In the genomic region with DNA sequence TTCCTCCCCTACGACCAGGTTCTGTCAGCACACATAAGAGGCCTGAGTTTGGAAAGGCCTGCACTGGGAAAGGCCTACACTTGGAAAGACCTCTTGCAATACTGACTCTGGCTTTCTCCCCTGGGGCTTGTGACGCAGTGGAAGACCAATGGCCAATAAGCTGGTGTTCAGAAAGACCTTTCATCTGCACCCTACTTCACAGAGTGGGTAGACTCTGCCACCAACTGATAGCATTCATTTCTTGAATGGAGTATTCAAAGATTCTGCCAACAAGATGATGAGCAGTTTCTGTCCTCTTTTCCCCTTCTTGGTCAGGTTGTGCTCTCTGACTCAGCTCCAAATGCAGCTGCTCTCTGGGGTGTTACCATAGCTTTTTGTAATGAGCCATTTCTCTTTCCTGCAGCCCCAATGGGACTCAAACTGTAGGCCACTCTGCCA, we compare ENCODE assay signal across 12 cellular contexts. TPM values are rescaled to one million over a fixed set of nuclear protein-coding genes. Genes with fewer than 3 reads are reported as not detected.
DNase-seq lines count a peak whose midpoint lies in the region; ATAC-seq, FAIRE-seq and TF ChIP-seq lines count a peak whose summit lies in the region.
"Had no signal": no experiment of that assay in that cellular context is flagged by ENCODE, and none has a peak within 500 bp of the region (broad histone marks: within the 10 kb centered on the region; RNA-seq: fewer than 3 reads in every experiment).

No MANE protein-coding gene starts in this region.

- dilution Hi-C loops in keratinocyte (cut with MboI; ENCODE audit: extremely low pct_ligation_motif_present, low sequenced_read_pairs) = no loop called here

- H3K27ac ChIP-seq in keratinocyte (ENCODE audit: control insufficient read depth, insufficient read depth, low read length) (no peak overlapping the region), transverse colon (no peak overlapping the region)
- H3K27ac ChIP-seq: gastrocnemius medialis had no signal

- POLR2A ChIA-PET in HEK293T (lab: Yijun Ruan, JAX) = no interaction called here

- CTCF ChIA-PET in HEK293T (lab: Yijun Ruan, JAX) = no interaction called here

- H3K4me3 ChIP-seq in GM12864 (ENCODE audit: low read depth, low read length) (no peak overlapping the region), keratinocyte (ENCODE audit: control insufficient read depth in 2 of 3, extremely low read depth in 1 of 3, insufficient read depth in 2 of 3, low read depth in 1 of 3, low read length in 3 of 3) (no peak overlapping the region), transverse colon (no peak overlapping the region)
- H3K4me3 ChIP-seq: gastrocnemius medialis had no signal

- no peaks in the 10 kb centered on the region for H4K20me1 ChIP-seq in keratinocyte (ENCODE audit: control insufficient read depth, extremely low read depth, insufficient read depth, low read length)

- in situ Hi-C loops in transverse colon (cut with MboI; ENCODE audit: low pct_ligation_motif_present in 1 of 4, low pct_unique_long_range_greater_than_20kb in 1 of 4, low sequenced_read_pairs in 3 of 4) = no loop called here

- no peak overlapping the region for H2AFZ ChIP-seq in keratinocyte (ENCODE audit: control insufficient read depth, low read length)

- peaks cover 1 to 5% of the 10 kb centered on the region in 2 experiments for H3K36me3 ChIP-seq in keratinocyte (ENCODE audit: control insufficient read depth in 2 of 2, extremely low read depth in 1 of 2, insufficient read depth in 2 of 2, low read length in 2 of 2)
- H3K36me3 ChIP-seq in transverse colon = no peaks in the 10 kb centered on the region
- H3K36me3 ChIP-seq: gastrocnemius medialis had no signal

- no peak for TF ChIP-seq EP300 in transverse colon (IDR thresholded peaks at IDR 0.05; ENCODE audit: low read depth)

- no peak overlapping the region for H3K9ac ChIP-seq in keratinocyte (ENCODE audit: control insufficient read depth, extremely low read depth, insufficient read depth, low read length)

- no peaks in the 10 kb centered on the region for H3K79me2 ChIP-seq in keratinocyte (ENCODE audit: control insufficient read depth, insufficient read depth, low read length)

- no peaks in the 10 kb centered on the region for H3K36me3 Mint-ChIP-seq in T-helper 17 cell (ENCODE audit: low read depth)

- TF ChIP-seq POLR2A in transverse colon (IDR thresholded peaks at IDR 0.05) = no peak

- no peaks in the 10 kb centered on the region for H3K9me3 ChIP-seq in T-helper 17 cell (ENCODE audit: control insufficient read depth, low read length, poor library complexity, severe bottlenecking)
- no peaks in the 10 kb centered on the region for H3K9me3 ChIP-seq in keratinocyte (ENCODE audit: control insufficient read depth, low read depth, low read length)
- no peaks in the 10 kb centered on the region for H3K9me3 ChIP-seq in transverse colon
- H3K9me3 ChIP-seq: gastrocnemius medialis had no signal

- peak overlapping the region; percentile 32 for H3K27ac Mint-ChIP-seq in T-helper 17 cell
- H3K27ac Mint-ChIP-seq: progenitor cell of endocrine pancreas had no signal

- no peak overlapping the region for H3K4me2 ChIP-seq in keratinocyte (ENCODE audit: control insufficient read depth, extremely low read depth, insufficient read depth, low read depth, low read length)

- H3K27me3 ChIP-seq in keratinocyte (ENCODE audit: control insufficient read depth, extremely low read depth, insufficient read depth, low read length) (no peaks in the 10 kb centered on the region), transverse colon (no peaks in the 10 kb centered on the region)
- H3K27me3 ChIP-seq: gastrocnemius medialis had no signal

- 74 to 80% methylated on average over 2 of the region's 2 CpGs for WGBS in transverse colon (ENCODE audit: low coverage in 1 of 2), 2 donors

- peak; percentile 90 for FAIRE-seq in keratinocyte (lab: Jason Lieb, UNC)

- peaks cover 1% of the 10 kb centered on the region for H3K4me1 Mint-ChIP-seq in T-helper 17 cell

- ATAC-seq in GM21825 (IDR thresholded peaks at IDR 0.05; ENCODE audit: unreplicated experiment) (peak; percentile 43), T-helper 17 cell (no peak)
- ATAC-seq: gastrocnemius medialis had no signal

- peaks cover 28% of the 10 kb centered on the region for H3K4me1 ChIP-seq in keratinocyte (ENCODE audit: control insufficient read depth, extremely low read depth, insufficient read depth, low read length)
- H3K4me1 ChIP-seq in transverse colon = peaks cover 0 to 9% (median 0%) of the 10 kb centered on the region in 4 donors
- H3K4me1 ChIP-seq: gastrocnemius medialis had no signal

- intact Hi-C loops in transverse colon (cut with DNase I; ENCODE audit: low total_unique reads) = no loop called here

- no peaks in the 10 kb centered on the region for H3K27me3 Mint-ChIP-seq in T-helper 17 cell
- H3K27me3 Mint-ChIP-seq: progenitor cell of endocrine pancreas had no signal

- H3K4me3 Mint-ChIP-seq in T-helper 17 cell = no peak overlapping the region

- H3K9me1 ChIP-seq in keratinocyte (ENCODE audit: control insufficient read depth, extremely low read depth, insufficient read depth, low read length) = no peaks in the 10 kb centered on the region

- no peak for TF ChIP-seq CTCF in GM12864 (IDR thresholded peaks at IDR 0.05; ENCODE audit: low read depth, low read length, missing control alignments)
- TF ChIP-seq CTCF in keratinocyte (optimal IDR thresholded peaks at IDR 0.05 in 1 of 3, IDR thresholded peaks at IDR 0.05 in 1 of 3, conservative IDR thresholded peaks at IDR 0.05 in 1 of 3; ENCODE audit: extremely low read depth in 1 of 3, insufficient read depth in 2 of 3, low read length in 3 of 3) = no peak
- no peak for TF ChIP-seq CTCF in transverse colon (IDR thresholded peaks at IDR 0.05)

- DNase-seq in GM12864 (ENCODE audit: low read depth) (peak; percentile 12), T-helper 17 cell (no peak), keratinocyte (ENCODE audit: low read depth, low spot score) (no peak), COR-L47 (lab: John Stamatoyannopoulos, UW) (no peak), SIG-M5 (lab: John Stamatoyannopoulos, UW) (no peak), HEK293T (ENCODE audit: extremely low spot score) (no peak), transverse colon (no peak)
- DNase-seq: cerebellar nuclear complex, DMS153, gastrocnemius medialis had no signal

TF ChIP-seq in HEK293T, 16 proteins besides CTCF, POLR2A, EP300 and RAD21:
- TF ChIP-seq ELF4 (IDR thresholded peaks at IDR 0.05) (no peak), SUZ12 (IDR thresholded peaks at IDR 0.05) (no peak), ZNF384 (IDR thresholded peaks at IDR 0.05) (no peak), FOXA1 (IDR thresholded peaks at IDR 0.05) (no peak), SP1 (IDR thresholded peaks at IDR 0.05) (no peak), L3MBTL2 (conservative IDR thresholded peaks at IDR 0.05) (no peak), FOXK2 (IDR thresholded peaks at IDR 0.05) (no peak), ARNT (IDR thresholded peaks at IDR 0.05) (no peak), TARDBP (IDR thresholded peaks at IDR 0.05) (no peak), NFRKB (IDR thresholded peaks at IDR 0.05) (no peak), LEF1 (IDR thresholded peaks at IDR 0.05; ENCODE audit: borderline replicate concordance) (no peak), CTBP1 (IDR thresholded peaks at IDR 0.05; ENCODE audit: borderline replicate concordance) (no peak), FOXM1 (IDR thresholded peaks at IDR 0.05; ENCODE audit: borderline replicate concordance) (no peak), HDGF (IDR thresholded peaks at IDR 0.05; ENCODE audit: borderline replicate concordance) (no peak), BHLHE40 (IDR thresholded peaks at IDR 0.05; ENCODE audit: borderline replicate concordance) (no peak)
- TF ChIP-seq, protein P1, sequence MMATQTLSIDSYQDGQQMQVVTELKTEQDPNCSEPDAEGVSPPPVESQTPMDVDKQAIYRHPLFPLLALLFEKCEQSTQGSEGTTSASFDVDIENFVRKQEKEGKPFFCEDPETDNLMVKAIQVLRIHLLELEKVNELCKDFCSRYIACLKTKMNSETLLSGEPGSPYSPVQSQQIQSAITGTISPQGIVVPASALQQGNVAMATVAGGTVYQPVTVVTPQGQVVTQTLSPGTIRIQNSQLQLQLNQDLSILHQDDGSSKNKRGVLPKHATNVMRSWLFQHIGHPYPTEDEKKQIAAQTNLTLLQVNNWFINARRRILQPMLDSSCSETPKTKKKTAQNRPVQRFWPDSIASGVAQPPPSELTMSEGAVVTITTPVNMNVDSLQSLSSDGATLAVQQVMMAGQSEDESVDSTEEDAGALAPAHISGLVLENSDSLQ (IDR thresholded peaks at IDR 0.05) = no peak

RNA-seq across cellular contexts. Expression of gene TIPARP, which starts 48.8 kb away (rescaled TPM):
- total RNA-seq in T-helper 17 cell = 100 to 1,000 TPM; 126 to 180 TPM
- 41.5 to 62.0 TPM (median 44.6 TPM) in 3 replicates for polyA plus RNA-seq in keratinocyte
- 22.3 TPM for polyA plus RNA-seq in keratinocyte (2011; ENCODE audit: low read depth)
- polyA plus RNA-seq in keratinocyte (2011; cell fraction: cytosol; rRNA removed) = 24.6 and 53.9 TPM in 2 replicates
- polyA plus RNA-seq in keratinocyte (2011; cell fraction: nucleus; rRNA removed) = 42.8 and 54.5 TPM in 2 replicates
- polyA plus RNA-seq in keratinocyte (2012; ENCODE audit: low replicate concordance) = 42.8 and 45.7 TPM in 2 replicates
- polyA minus RNA-seq in keratinocyte = 45.3 to 110 TPM (median 47.2 TPM) in 3 replicates
- polyA minus RNA-seq in keratinocyte (2011; cell fraction: cytosol; rRNA and poly(A)+ RNA removed) = 21.5 TPM
- 50.3 and 114 TPM in 2 replicates for polyA minus RNA-seq in keratinocyte (2011; cell fraction: nucleus; rRNA and poly(A)+ RNA removed)
- 10 to 100 TPM; 11.9 to 47.1 (median 34.3) TPM for total RNA-seq in transverse colon
